34 cellular contexts compared by ENCODE assay signal in genomic region chr2:237115870-237116269, GRCh38.
"Had no signal": no experiment of that assay in that cellular context is flagged by ENCODE, and none has a peak within 500 bp of the region (broad histone marks: within the 10 kb centered on the region; RNA-seq: fewer than 3 reads in every experiment).

No MANE protein-coding gene starts in this region.

- DNase-seq: Karpas-422, Kasumi-1, KG1, MG63, MM.1S, MV-4-11, NCI-H1048, NCI-H1092, NCI-H1092 treated with DMSO at 0.1 percent for 48 hours, NCI-H1105, NCI-H1105 treated with DMSO at 0.1 percent for 48 hours, NCI-H1417, NCI-H1417 treated with DMSO at 0.1 percent for 48 hours, NCI-H1436, NCI-H1436 treated with DMSO at 0.1 percent for 48 hours, NCI-H146, NCI-H1694, NCI-H1694 treated with DMSO at 0.1 percent for 48 hours, NCI-H187, NCI-H187 treated with DMSO at 0.1 percent for 48 hours, NCI-H1930, NCI-H2029, NCI-H2029 treated with DMSO at 0.1 percent for 48 hours, NCI-H2081, NCI-H2081 treated with DMSO at 0.1 percent for 48 hours, NCI-H2107, NCI-H2171, NCI-H2171 treated with DMSO at 0.1 percent for 48 hours, NCI-H2227 treated with DMSO at 0.1 percent for 48 hours, NCI-H226, NCI-H345, NCI-H446, NCI-H446 treated with DMSO at 0.1 percent for 48 hours had no signal

- H3K9ac ChIP-seq: KMS-11 had no signal

- H3K9me3 ChIP-seq: MG63 had no signal

- H3K4me2 ChIP-seq: KMS-11 had no signal

- H3K27ac ChIP-seq: KMS-11 had no signal

- H3K4me3 ChIP-seq: MG63 had no signal

- H3K36me3 ChIP-seq: MG63 had no signal

- H3K27me3 ChIP-seq: MG63 had no signal
